In genomic region chr14:69090187-69090789, GRCh38 we compare ENCODE assay signal across 8 cellular contexts.
DNase-seq lines count a peak whose midpoint lies in the region; ATAC-seq and TF ChIP-seq lines count a peak whose summit lies in the region.

No MANE protein-coding gene starts in this region.

- no peaks in the 10 kb centered on the region for H3K27me3 Mint-ChIP-seq in progenitor cell of endocrine pancreas

- peaks cover 19% of the 10 kb centered on the region for H3K36me3 Mint-ChIP-seq in progenitor cell of endocrine pancreas (ENCODE audit: insufficient read depth)

- POLR2A ChIA-PET in HEK293T (lab: Yijun Ruan, JAX), result interaction anchor here (0.6 kb wide), 1 partner anchor 112 kb away, joined by 3 read pairs; no protein-coding TSS in a partner anchor

- TF ChIP-seq CTCF in progenitor cell of endocrine pancreas (IDR thresholded peaks at IDR 0.05; ENCODE audit: unreplicated experiment), result peak; percentile 77

- H3K4me1 Mint-ChIP-seq in progenitor cell of endocrine pancreas (ENCODE audit: low read depth), result peaks cover 28% of the 10 kb centered on the region

- DNase-seq in D341Med (ENCODE audit: low spot score) (peak; percentile 61), HEK293T (ENCODE audit: extremely low spot score) (peak; percentile 30), erythroblast (lab: John Stamatoyannopoulos, UW) (peak; percentile 7 to 45), progenitor cell of endocrine pancreas (ENCODE audit: low spot score, unreplicated experiment) (no peak), inferior parietal cortex (ENCODE audit: extremely low spot score) (no peak)

- H3K4me3 Mint-ChIP-seq in progenitor cell of endocrine pancreas (ENCODE audit: low read depth), result no peak overlapping the region

- no peak for TF ChIP-seq POLR2A in erythroblast (IDR thresholded peaks at IDR 0.05; ENCODE audit: low read length)

- H3K27ac Mint-ChIP-seq in progenitor cell of endocrine pancreas, result no peak overlapping the region

- ATAC-seq in SK-N-SH treated with all-trans-retinoic acid at 6 μM for 48 hours (peak; percentile 58), HG02884 (IDR thresholded peaks at IDR 0.05; ENCODE audit: unreplicated experiment) (no peak), GM21360 (IDR thresholded peaks at IDR 0.05; ENCODE audit: unreplicated experiment) (no peak)

- no peaks in the 10 kb centered on the region for H3K9me3 Mint-ChIP-seq in progenitor cell of endocrine pancreas (ENCODE audit: low read depth)

- CTCF ChIA-PET in HEK293T (lab: Yijun Ruan, JAX), result interaction anchor here (0.9 to 2.3 kb wide), 5 partner anchors 9 to 180 kb away, joined by 3 to 13 read pairs (median 4); no protein-coding TSS in a partner anchor

TF ChIP-seq in HEK293T, 16 proteins besides CTCF, POLR2A, EP300 and RAD21:
- TF ChIP-seq LEF1 (IDR thresholded peaks at IDR 0.05; ENCODE audit: borderline replicate concordance) (no peak), ELF4 (IDR thresholded peaks at IDR 0.05) (no peak), TARDBP (IDR thresholded peaks at IDR 0.05) (no peak), NFRKB (IDR thresholded peaks at IDR 0.05) (no peak), BHLHE40 (IDR thresholded peaks at IDR 0.05; ENCODE audit: borderline replicate concordance) (no peak), HDGF (IDR thresholded peaks at IDR 0.05; ENCODE audit: borderline replicate concordance) (no peak), L3MBTL2 (conservative IDR thresholded peaks at IDR 0.05) (no peak), ZNF384 (IDR thresholded peaks at IDR 0.05) (no peak), CTBP1 (IDR thresholded peaks at IDR 0.05; ENCODE audit: borderline replicate concordance) (no peak), SP1 (IDR thresholded peaks at IDR 0.05) (no peak), FOXM1 (IDR thresholded peaks at IDR 0.05; ENCODE audit: borderline replicate concordance) (no peak), FOXK2 (IDR thresholded peaks at IDR 0.05) (no peak), SUZ12 (IDR thresholded peaks at IDR 0.05) (no peak), PKNOX1 (IDR thresholded peaks at IDR 0.05) (no peak), ARNT (IDR thresholded peaks at IDR 0.05) (no peak)

TF ChIP-seq in SK-N-SH treated with all-trans-retinoic acid at 6 μM for 48 hours, 23 proteins besides CTCF, POLR2A, EP300 and RAD21:
- no peak for TF ChIP-seq CSDC2 (CRISPR knock-in tag; IDR thresholded peaks at IDR 0.05)
- TF ChIP-seq CREB5 (CRISPR knock-in tag; IDR thresholded peaks at IDR 0.05; ENCODE audit: low read depth), result no peak
- TF ChIP-seq ZNF565 (CRISPR knock-in tag; conservative IDR thresholded peaks at IDR 0.05; ENCODE audit: low read depth), result no peak
- no peak for TF ChIP-seq TSHZ2 (CRISPR knock-in tag; IDR thresholded peaks at IDR 0.05)
- TF ChIP-seq TOX (CRISPR knock-in tag; IDR thresholded peaks at IDR 0.05; ENCODE audit: borderline replicate concordance), result no peak
- no peak for TF ChIP-seq GLIS3 (CRISPR knock-in tag; IDR thresholded peaks at IDR 0.05)
- TF ChIP-seq RARB (CRISPR knock-in tag; IDR thresholded peaks at IDR 0.05), result no peak

Comparison
In these comparisons a context has a peak if more than half of its experiments do, and no peak if none do; other contexts are left out.
1. DNase-seq: peak in D341Med (single experiment), HEK293T (single experiment) and erythroblast (2 of 2); none in progenitor cell of endocrine pancreas (single experiment) and inferior parietal cortex (single experiment).